13 cellular contexts compared by ENCODE assay signal in genomic region chr1:97163591-97164275, GRCh38.
A peak's percentile ranks its signal among the peaks of the same experiment; 100 is the strongest.
DNase-seq lines count a peak whose midpoint lies in the region; ATAC-seq lines count a peak whose summit lies in the region.
"Had no signal": no experiment of that assay in that cellular context is flagged by ENCODE, and none has a peak within 500 bp of the region (broad histone marks: within the 10 kb centered on the region; RNA-seq: fewer than 3 reads in every experiment).

No MANE protein-coding gene starts in this region.

- ATAC-seq in GM19372 (IDR thresholded peaks at IDR 0.05; ENCODE audit: low read depth, unreplicated experiment) (peak; percentile 46), HG02885 (IDR thresholded peaks at IDR 0.05; ENCODE audit: poor library complexity, unreplicated experiment) (peak; percentile 31), HG03558 (IDR thresholded peaks at IDR 0.05; ENCODE audit: extremely low read depth, unreplicated experiment) (peak; percentile 43)

- intact Hi-C loops in posterior vena cava (cut with DNase I) = no loop called here

- DNase-seq in ELR (ENCODE audit: low read depth) (peak; percentile 9), posterior vena cava (ENCODE audit: low spot score) (no peak), T-helper 9 cell (no peak), NCI-H1436 treated with DMSO at 0.1 percent for 48 hours (lab: John Stamatoyannopoulos, UW) (no peak), activated gamma-delta T cell (lab: John Stamatoyannopoulos, UW) (no peak)
- DNase-seq: activated CD4-positive, CD25-positive, alpha-beta regulatory T cell; cortex of kidney; H9; NCI-H1436; uterus had no signal
